ENCODE assay signal across 14 cellular contexts in genomic region chr1:168148916-168149315, GRCh38. TPM values are rescaled to one million over a fixed set of nuclear protein-coding genes. Genes with fewer than 3 reads are reported as not detected.
DNase-seq lines count a peak whose midpoint lies in the region; ATAC-seq and TF ChIP-seq lines count a peak whose summit lies in the region.
"Had no signal": no experiment of that assay in that cellular context is flagged by ENCODE, and none has a peak within 500 bp of the region (broad histone marks: within the 10 kb centered on the region; RNA-seq: fewer than 3 reads in every experiment).

No MANE protein-coding gene starts in this region.

- intact Hi-C loops in thyroid gland (cut with DNase I): no loop called here

- H3K4me3 ChIP-seq in GM12865 (ENCODE audit: low read depth, low read length) (peak overlapping the region; percentile 20; the same call in 1 of the 2 replicates), thyroid gland (replicated peaks in 1 of 3) (no peak overlapping the region)
- H3K4me3 ChIP-seq: colonic mucosa, ovary, SJSA1 had no signal

- H3K27ac Mint-ChIP-seq in effector memory CD8-positive, alpha-beta T cell: no peak overlapping the region

- no peaks in the 10 kb centered on the region for H3K9me3 ChIP-seq in thyroid gland
- H3K9me3 ChIP-seq: colonic mucosa, ovary, SJSA1 had no signal

- H3K27me3 Mint-ChIP-seq in effector memory CD8-positive, alpha-beta T cell: peaks cover 0 to 3% of the 10 kb centered on the region in 2 donors

- no peaks in the 10 kb centered on the region for H3K9me3 Mint-ChIP-seq in effector memory CD8-positive, alpha-beta T cell

- peaks cover 9% of the 10 kb centered on the region for H3K36me3 Mint-ChIP-seq in effector memory CD8-positive, alpha-beta T cell (ENCODE audit: insufficient read depth)

- ATAC-seq in GM19455 (IDR thresholded peaks at IDR 0.05; ENCODE audit: unreplicated experiment) (peak; percentile 75), HG03175 (IDR thresholded peaks at IDR 0.05; ENCODE audit: unreplicated experiment) (peak; percentile 73), GM21526 (IDR thresholded peaks at IDR 0.05; ENCODE audit: low FRiP score, unreplicated experiment) (no peak), HG02763 (IDR thresholded peaks at IDR 0.05; ENCODE audit: unreplicated experiment) (no peak)
- peak; percentile 35 for ATAC-seq in effector memory CD8-positive, alpha-beta T cell (replicated peaks)

- no peaks in the 10 kb centered on the region for H3K27me3 ChIP-seq in thyroid gland
- H3K27me3 ChIP-seq: colonic mucosa, ovary, SJSA1 had no signal

- DNase-seq in GM12865 (ENCODE audit: low read depth) (peak; percentile 63), thyroid gland (no peak), NCI-H2029 treated with DMSO at 0.1 percent for 48 hours (lab: John Stamatoyannopoulos, UW) (no peak)
- no peak for DNase-seq in effector memory CD8-positive, alpha-beta T cell
- DNase-seq: activated T-cell treated with anti-CD3 and anti-CD28 coated beads, Interleukin-2, amount 50 U/mL, for 48 hours; colonic mucosa; DND-41; H7; ovary had no signal

- no peak for TF ChIP-seq POLR2A in thyroid gland (IDR thresholded peaks at IDR 0.05)

- no peak overlapping the region for H3K4me3 Mint-ChIP-seq in effector memory CD8-positive, alpha-beta T cell

- TF ChIP-seq CTCF in GM12865 (IDR thresholded peaks at IDR 0.05; ENCODE audit: insufficient read depth, low read depth, low read length, missing control alignments) (no peak), thyroid gland (IDR thresholded peaks at IDR 0.05) (no peak)

- H3K27ac ChIP-seq in thyroid gland: no peak overlapping the region
- H3K27ac ChIP-seq: colonic mucosa, ovary, SJSA1 had no signal

- no peaks in the 10 kb centered on the region for H3K36me3 ChIP-seq in thyroid gland
- H3K36me3 ChIP-seq: colonic mucosa, ovary, SJSA1 had no signal

- peaks cover 2 to 3% of the 10 kb centered on the region in 2 donors for H3K4me1 Mint-ChIP-seq in effector memory CD8-positive, alpha-beta T cell (ENCODE audit: low read depth in 2 of 2)

- peaks cover 0 to 3% of the 10 kb centered on the region in 2 donors for H3K4me1 ChIP-seq in thyroid gland
- H3K4me1 ChIP-seq: colonic mucosa, SJSA1 had no signal

- WGBS in thyroid gland, 2 donors: 67 to 72% methylated on average over 4 of the region's 4 CpGs

RNA-seq across cellular contexts. Expression of gene GPR161, which starts 12.2 kb away (rescaled TPM):
- 1 to 10 TPM; 1.4 to 3.2 (median 2.3) TPM for total RNA-seq in thyroid gland

RNA-seq across cellular contexts. Expression of gene TIPRL, which starts 29.8 kb away (rescaled TPM):
- 10 to 100 TPM; 19.3 to 25.7 (median 21.7) TPM for total RNA-seq in thyroid gland

Comparison
In these comparisons a context has a peak if more than half of its experiments do, and no peak if none do; other contexts are left out.
1. ATAC-seq: peak in GM19455 (single experiment), HG03175 (single experiment) and effector memory CD8-positive, alpha-beta T cell (single experiment); none in GM21526 (single experiment) and HG02763 (single experiment).